In the genomic region with DNA sequence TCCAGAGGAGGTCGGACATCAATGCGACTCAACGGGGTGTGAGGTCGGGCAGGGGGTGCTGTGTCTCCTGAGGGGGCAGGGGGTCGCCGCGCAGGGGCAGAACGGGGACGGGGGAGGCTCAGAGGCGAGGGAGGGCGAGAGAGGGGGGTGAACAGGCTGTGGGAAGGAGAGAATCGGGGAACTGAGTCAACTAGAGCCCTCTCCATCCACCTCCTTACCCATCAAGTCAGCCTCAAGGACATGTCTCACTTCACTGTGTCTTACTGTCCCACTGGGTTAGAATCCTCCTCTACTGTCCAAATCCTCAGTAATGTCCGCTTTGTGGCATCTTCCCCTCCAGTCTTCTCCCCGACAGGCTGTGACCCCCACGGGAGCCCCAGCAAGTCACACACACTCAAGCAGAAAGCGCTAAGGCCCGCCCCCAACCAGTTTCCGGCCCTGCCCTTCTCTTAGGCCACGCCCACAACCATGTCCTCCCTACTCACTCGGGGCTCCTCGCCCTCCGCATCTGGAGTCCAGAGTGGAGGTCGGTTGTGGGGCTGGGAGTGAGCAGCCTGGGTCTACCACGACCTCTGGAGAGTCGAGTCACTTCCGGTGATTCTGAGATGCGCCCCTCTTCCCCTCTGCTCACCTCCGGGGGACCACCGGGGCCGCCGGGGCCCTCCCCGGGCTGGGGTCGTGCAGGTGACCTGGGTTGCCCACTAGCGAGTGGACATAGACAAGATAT, we compare ENCODE assay signal across 1 cellular context.
TF ChIP-seq lines count a peak whose summit lies in the region.

No MANE protein-coding gene starts in this region.

TF ChIP-seq in GM12878, 131 proteins besides CTCF, POLR2A, EP300 and RAD21:
- TF ChIP-seq HDGF (IDR thresholded peaks at IDR 0.05) (peak; percentile 37; the same call in 1 of the 2 replicates), YY1 (IDR thresholded peaks at IDR 0.05; ENCODE audit: low read depth, low read length) (0 out of 2 replicates have a peak, but pooled peaks have one; percentile 23), ESRRA (IDR thresholded peaks at IDR 0.05; ENCODE audit: low read length) (no peak), HCFC1 (IDR thresholded peaks at IDR 0.05; ENCODE audit: low read length) (0 out of 2 replicates have a peak, but pooled peaks have one; percentile 5), FOXM1 (IDR thresholded peaks at IDR 0.05; ENCODE audit: low read depth, low read length) (no peak), RCOR1 (conservative IDR thresholded peaks at IDR 0.05; ENCODE audit: low read depth, low read length) (no peak)
